Comparison of ENCODE assay signal across 21 cellular contexts in genomic region chr10:34791947-34792346, GRCh38. TPM values are rescaled to one million over a fixed set of nuclear protein-coding genes. Genes with fewer than 3 reads are reported as not detected.
DNase-seq lines count a peak whose midpoint lies in the region; ATAC-seq, FAIRE-seq and TF ChIP-seq lines count a peak whose summit lies in the region.
"Had no signal": no experiment of that assay in that cellular context is flagged by ENCODE, and none has a peak within 500 bp of the region (broad histone marks: within the 10 kb centered on the region; RNA-seq: fewer than 3 reads in every experiment).

No MANE protein-coding gene starts in this region.

- H2BK5ac ChIP-seq in H1 (ENCODE audit: low read depth, low read length): peak overlapping the region; percentile 66; the same call in 1 of the 2 replicates

- no peak overlapping the region for H3K4ac ChIP-seq in H1 (replicated peaks; ENCODE audit: insufficient read length, low read depth, low read length)

- H3K9me3 ChIP-seq in H1 (ENCODE audit: insufficient read depth in 2 of 2, low read depth in 1 of 2, low read length in 1 of 2): no peaks in the 10 kb centered on the region
- H3K9me3 ChIP-seq: SK-N-SH, uterus had no signal

- H4K91ac ChIP-seq in H1 (replicated peaks; ENCODE audit: insufficient read length, low read length): no peak overlapping the region

- no peaks in the 10 kb centered on the region; a peak in 1 of 8 replicates for H3K36me3 ChIP-seq in H1 (ENCODE audit: control insufficient read depth in 2 of 4, insufficient read depth in 4 of 4, low read length in 3 of 4)
- H3K36me3 ChIP-seq: uterus had no signal

- H4K20me1 ChIP-seq in H1 (replicated peaks in 1 of 2; ENCODE audit: control insufficient read depth in 1 of 2, insufficient read depth in 2 of 2, low read length in 2 of 2): peaks cover 2 to 22% of the 10 kb centered on the region in 2 experiments

- POLR2A ChIA-PET in HEK293T (lab: Yijun Ruan, JAX): no interaction called here
- POLR2A ChIA-PET in H1 (lab: Charles Lee; ENCODE audit: partially characterized antibody): no interaction called here

- no peak overlapping the region for H3K56ac ChIP-seq in H1 (replicated peaks; ENCODE audit: insufficient read length, low read depth, low read length)

- H3K23me2 ChIP-seq in H1 (ENCODE audit: low read depth, low read length): no peaks in the 10 kb centered on the region

- H3K4me3 ChIP-seq in H1 (ENCODE audit: extremely low read depth in 1 of 4, insufficient read depth in 2 of 4, low read depth in 3 of 4, low read length in 4 of 4): no peak overlapping the region
- H3K4me3 ChIP-seq: uterus had no signal

- CTCF ChIA-PET in HEK293T (lab: Yijun Ruan, JAX): interaction anchor here (0.7 kb wide), 1 partner anchor 67 kb away, joined by 4 read pairs; no protein-coding TSS in a partner anchor
- CTCF ChIA-PET in H1 (lab: Charles Lee; ENCODE audit: partially characterized antibody): interaction anchor here (0.9 to 4.0 kb wide), 7 partner anchors 11 to 195 kb away, joined by 3 to 12 read pairs (median 3); no protein-coding TSS in a partner anchor

- H3K4me2 ChIP-seq in H1 (ENCODE audit: insufficient read depth in 1 of 2, low read depth in 2 of 2, low read length in 2 of 2): no peak overlapping the region
- H3K4me2 ChIP-seq: SK-N-SH had no signal

- peak; percentile 15 to 45; a peak in 2 of 4 replicates for TF ChIP-seq RAD21 in H1 (IDR thresholded peaks at IDR 0.05 in 1 of 2, conservative IDR thresholded peaks at IDR 0.05 in 1 of 2; ENCODE audit: low read depth in 2 of 2, low read length in 2 of 2)

- 0 out of 2 replicates have a peak overlapping the region, but pooled peaks have one; percentile 48 for H2BK20ac ChIP-seq in H1 (ENCODE audit: low read length)

- H2AFZ ChIP-seq in H1 (ENCODE audit: low read length): no peak overlapping the region

- H2BK120ac ChIP-seq in H1 (replicated peaks; ENCODE audit: low read depth, low read length): no peak overlapping the region

- H3K4me1 Mint-ChIP-seq in progenitor cell of endocrine pancreas (ENCODE audit: low read depth) (peaks cover 40% of the 10 kb centered on the region), CD14-positive monocyte (no peaks in the 10 kb centered on the region)
- H3K4me1 Mint-ChIP-seq: IgD-negative memory B cell had no signal

- H3K4me1 ChIP-seq in H1 (replicated peaks in 1 of 4; ENCODE audit: control insufficient read depth in 3 of 4, insufficient read depth in 4 of 4, low read length in 3 of 4): peaks cover 0 to 7% (median 2%) of the 10 kb centered on the region in 4 experiments; a peak in 1 of 7 replicates

- H3K9me3 Mint-ChIP-seq in progenitor cell of endocrine pancreas (ENCODE audit: low read depth) (no peaks in the 10 kb centered on the region), CD14-positive monocyte (no peaks in the 10 kb centered on the region)
- H3K9me3 Mint-ChIP-seq: CD8-positive, alpha-beta T cell had no signal

- H3K79me2 ChIP-seq in H1 (ENCODE audit: control insufficient read depth in 1 of 2, insufficient read depth in 2 of 2, low read length in 2 of 2): peaks cover 5 to 98% of the 10 kb centered on the region in 2 experiments

- ATAC-seq in GM18858 (IDR thresholded peaks at IDR 0.05; ENCODE audit: unreplicated experiment): peak; percentile 68
- no peak for ATAC-seq in GM18907 (IDR thresholded peaks at IDR 0.05; ENCODE audit: unreplicated experiment)
- ATAC-seq: CD8-positive, alpha-beta T cell had no signal

- intact Hi-C loops in CD14-positive monocyte (cut with micrococcal nuclease): no loop called here

- no peak for TF ChIP-seq POLR2A in H1 (IDR thresholded peaks at IDR 0.05; ENCODE audit: control extremely low read depth in 1 of 2, low read depth in 2 of 2, low read length in 2 of 2)

- no peak overlapping the region for H4K8ac ChIP-seq in H1 (ENCODE audit: extremely low read depth, insufficient read depth, low read length)

- no peaks in the 10 kb centered on the region for H3K27me3 ChIP-seq in H1 (replicated peaks in 1 of 4; ENCODE audit: control insufficient read depth in 3 of 4, extremely low read depth in 1 of 4, insufficient read depth in 3 of 4, low read length in 3 of 4)
- H3K27me3 ChIP-seq: uterus had no signal

- H3K27me3 Mint-ChIP-seq in progenitor cell of endocrine pancreas (no peaks in the 10 kb centered on the region), CD14-positive monocyte (ENCODE audit: low read depth in 3 of 3) (peaks cover 2 to 3% (median 2%) of the 10 kb centered on the region in 3 donors)

- H3K4me3 Mint-ChIP-seq in progenitor cell of endocrine pancreas (ENCODE audit: low read depth) (no peak overlapping the region), CD14-positive monocyte (no peak overlapping the region)
- H3K4me3 Mint-ChIP-seq: CD8-positive, alpha-beta T cell had no signal

- TF ChIP-seq CTCF in H1 (IDR thresholded peaks at IDR 0.05; ENCODE audit: control extremely low read depth in 1 of 3, insufficient read depth in 1 of 3, low read depth in 1 of 3, low read length in 3 of 3) (0 out of 4 replicates have a peak, but pooled peaks of 1 of the 3 experiments have one; percentile 16), progenitor cell of endocrine pancreas (IDR thresholded peaks at IDR 0.05; ENCODE audit: unreplicated experiment) (no peak), CD14-positive monocyte (IDR thresholded peaks at IDR 0.05) (no peak)

- H3K27ac Mint-ChIP-seq in progenitor cell of endocrine pancreas (peak overlapping the region; percentile 76), CD14-positive monocyte (no peak overlapping the region)
- H3K27ac Mint-ChIP-seq: CD8-positive, alpha-beta T cell; IgD-negative memory B cell had no signal

- H3K14ac ChIP-seq in H1 (ENCODE audit: insufficient read length): no peak overlapping the region

- no peak overlapping the region for H2BK12ac ChIP-seq in H1 (ENCODE audit: low read depth, low read length)

- DNase-seq in HEK293T (ENCODE audit: extremely low spot score): no peak
- DNase-seq in H1 (ENCODE audit: low read depth in 1 of 2, low spot score in 2 of 2): no peak
- DNase-seq in progenitor cell of endocrine pancreas (ENCODE audit: low spot score, unreplicated experiment): no peak
- DNase-seq in CD14-positive monocyte (ENCODE audit: low spot score): no peak
- no peak for DNase-seq in iPS-NIHi7 (ENCODE audit: extremely low spot score)
- DNase-seq: activated CD4-positive, alpha-beta T cell treated with anti-CD3 and anti-CD28 coated beads, Interleukin-2, amount 50 U/mL, for 48 hours; activated effector memory CD4-positive, alpha-beta T cell treated with anti-CD3 and anti-CD28 coated beads, Interleukin-2, amount 50 U/mL, for 16 hours; CD8-positive, alpha-beta T cell; GDM1; hypothalamus; islet precursor cell; mammary epithelial cell; NCI-H1436; NCI-H2171; NCI-H524; uterus had no signal

- peak overlapping the region; percentile 32 for H3K18ac ChIP-seq in H1 (ENCODE audit: extremely low read depth, low read length)

- FAIRE-seq in H1 (lab: Jason Lieb, UNC): no peak
- FAIRE-seq: frontal cortex had no signal

- H3K79me1 ChIP-seq in H1 (ENCODE audit: low read depth, low read length): peaks cover 20% of the 10 kb centered on the region

- TF ChIP-seq EP300 in H1 (IDR thresholded peaks at IDR 0.05; ENCODE audit: borderline replicate concordance in 1 of 2, low read depth in 2 of 2, low read length in 2 of 2): no peak

- H3K36me3 Mint-ChIP-seq in progenitor cell of endocrine pancreas (ENCODE audit: insufficient read depth) (peaks cover 5% of the 10 kb centered on the region), CD14-positive monocyte (no peaks in the 10 kb centered on the region)
- H3K36me3 Mint-ChIP-seq: CD8-positive, alpha-beta T cell had no signal

- H3K23ac ChIP-seq in H1 (ENCODE audit: insufficient read length): no peak overlapping the region

- WGBS in H1 (ENCODE audit: extremely low coverage in 1 of 2, insufficient coverage in 1 of 2, insufficient read length in 1 of 2, insufficient replicate concordance in 2 of 2, low coverage in 1 of 2, low lambda C conversion rate in 2 of 2, missing lambda C conversion rate in 1 of 2), 2 experiments: 88% methylated on average over 23 of the region's 23 CpGs; no CpG with 5 or more reads in 1 of the 2 experiments

- H4K5ac ChIP-seq in H1 (ENCODE audit: insufficient read length, low read depth, low read length): no peak overlapping the region

- H2BK15ac ChIP-seq in H1 (ENCODE audit: low read length): no peak overlapping the region

- no peak overlapping the region for H3K9ac ChIP-seq in H1 (replicated peaks in 1 of 4; ENCODE audit: extremely low read depth in 1 of 4, low read depth in 3 of 4, low read length in 3 of 4)
- H3K9ac ChIP-seq: SK-N-SH had no signal

- H2AK5ac ChIP-seq in H1 (ENCODE audit: low read depth, low read length): no peak overlapping the region

- H3K27ac ChIP-seq in H1 (ENCODE audit: low read depth, low read length): no peak overlapping the region
- H3K27ac ChIP-seq: uterus had no signal

TF ChIP-seq in HEK293T, 16 proteins besides CTCF, POLR2A, EP300 and RAD21 (continues in another document):
- TF ChIP-seq L3MBTL2 (conservative IDR thresholded peaks at IDR 0.05) (peak; percentile 58), ZNF384 (IDR thresholded peaks at IDR 0.05) (no peak)

TF ChIP-seq in H1, 55 proteins besides CTCF, POLR2A, EP300 and RAD21:
- TF ChIP-seq GTF2F1 (IDR thresholded peaks at IDR 0.05; ENCODE audit: borderline replicate concordance, low read depth, low read length): no peak
- peak; percentile 60; the same call in 1 of the 2 replicates for TF ChIP-seq MAX (IDR thresholded peaks at IDR 0.05)

RNA-seq across cellular contexts. Expression of gene PARD3, which starts 23.1 kb away (rescaled TPM):
- total RNA-seq in H1 (2021; fragmentation: NEBNext Ultra II Directional; extraction: Animal tissue kit (Norgen Biotek cat#: 25700)): 47.9 and 49.1 TPM in 2 replicates
- 14.3 and 19.7 TPM in 2 replicates for polyA plus RNA-seq in H1 (2011; rRNA removed)
- 27.5 TPM for polyA plus RNA-seq in H1 (2011; cell fraction: cytosol; rRNA removed)
- 25.6 TPM for polyA plus RNA-seq in H1 (2011; cell fraction: nucleus; rRNA removed)
- polyA plus RNA-seq in H1 (2012, experiment 1 of 2): 32.4 to 53.5 TPM (median 36.9 TPM) in 4 replicates
- 3.6 TPM for polyA plus RNA-seq in H1 (2012, experiment 2 of 2)
- 38.8 TPM for polyA plus RNA-seq in H1 (2013, experiment 1 of 2)
- polyA plus RNA-seq in H1 (2013, experiment 2 of 2): 39.8 TPM
- 74.4 and 97.7 TPM in 2 replicates for polyA minus RNA-seq in H1 (2011; rRNA and poly(A)+ RNA removed)
- polyA minus RNA-seq in H1 (2011; cell fraction: cytosol; rRNA and poly(A)+ RNA removed): 31.5 TPM
- polyA minus RNA-seq in H1 (2011; cell fraction: nucleus; rRNA and poly(A)+ RNA removed): 93.5 TPM
- total RNA-seq in progenitor cell of endocrine pancreas: 78.7 and 85.3 TPM in 2 replicates
- under 1 TPM in 1 of 2 donors, not detected in 1; 0.51 TPM for polyA plus RNA-seq in CD14-positive monocyte
- polyA plus RNA-seq: IgD-negative memory B cell had no signal
